ENCODE assay signal across 10 cellular contexts in the genomic region with DNA sequence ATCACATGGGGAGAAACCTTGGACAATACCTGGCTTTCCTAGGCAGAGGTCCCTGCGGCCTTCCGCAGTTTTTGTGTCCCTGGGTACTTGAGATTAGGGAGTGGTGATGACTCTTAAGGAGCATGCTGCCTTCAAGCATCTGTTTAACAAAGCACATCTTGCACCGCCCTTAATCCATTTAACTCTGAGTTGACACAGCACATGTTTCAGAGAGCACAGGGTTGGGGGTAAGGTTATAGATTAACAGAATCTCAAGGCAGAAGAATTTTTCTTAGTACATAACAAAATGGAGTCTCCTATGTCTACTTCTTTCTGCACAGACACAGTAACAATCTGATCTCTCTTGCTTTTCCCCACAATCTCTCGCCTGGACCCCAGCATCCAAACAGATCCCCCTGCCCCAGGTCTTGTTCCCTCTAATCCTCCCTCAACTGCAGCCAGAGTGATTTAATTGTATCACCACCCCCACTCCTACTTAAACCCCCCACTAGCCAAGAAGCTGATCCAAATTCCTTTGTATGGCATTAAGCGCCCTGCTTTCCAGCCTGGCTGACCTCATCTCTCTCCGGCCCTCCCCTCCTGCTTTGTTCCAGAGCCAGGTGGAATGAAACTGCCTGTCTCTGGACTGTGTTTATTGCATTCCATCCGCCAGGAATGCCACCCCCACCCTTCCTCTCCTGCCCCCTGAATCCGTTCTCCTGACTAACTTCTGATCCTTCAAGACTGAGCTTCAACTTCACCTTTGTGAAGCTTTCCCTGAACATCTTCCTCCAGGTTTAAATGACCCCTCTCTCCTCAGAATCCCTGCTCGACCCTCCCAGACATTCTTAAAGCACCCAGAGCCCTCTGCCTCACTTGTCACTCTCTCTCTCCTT. TPM values are rescaled to one million over a fixed set of nuclear protein-coding genes. Genes with fewer than 3 reads are reported as not detected.
DNase-seq lines count a peak whose midpoint lies in the region; ATAC-seq and TF ChIP-seq lines count a peak whose summit lies in the region.
"Not testable (repeated sequence)": the region's sequence is repeated elsewhere in the genome, so short reads cannot be mapped to it uniquely, and the experiment has no call there.
"Had no signal": no experiment of that assay in that cellular context is flagged by ENCODE, and none has a peak within 500 bp of the region (broad histone marks: within the 10 kb centered on the region; RNA-seq: fewer than 3 reads in every experiment).

No MANE protein-coding gene starts in this region.

- DNase-seq in G401 (ENCODE audit: low spot score): peak; percentile 97
- DNase-seq in LoVo (ENCODE audit: low spot score): peak; percentile 61
- DNase-seq in SW480 (ENCODE audit: low spot score): peak; percentile 81
- peak; percentile 56 for DNase-seq in colonic mucosa
- not testable (repeated sequence) for DNase-seq in left cardiac atrium
- peak; percentile 65 for DNase-seq in lower lobe of right lung
- peak; percentile 96 for DNase-seq in renal cortical epithelial cell (ENCODE audit: low read depth)

- H3K36me3 ChIP-seq in colonic mucosa: not testable (repeated sequence)
- H3K36me3 ChIP-seq in lower lobe of right lung: peaks cover 27% of the 10 kb centered on the region

- not testable (repeated sequence) for H3K4me1 ChIP-seq in colonic mucosa
- peaks cover 15% of the 10 kb centered on the region for H3K4me1 ChIP-seq in lower lobe of right lung

- intact Hi-C loops in colonic mucosa (cut with DNase I); lower lobe of right lung (cut with DNase I): not testable (repeated sequence)
- intact Hi-C loops in left cardiac atrium (cut with DNase I): loop anchor here in 1 of 2 donors (10.0 kb wide), 1 partner anchor 428 kb away; no protein-coding TSS in a partner anchor

- not testable (repeated sequence) for H3K27me3 ChIP-seq in colonic mucosa; lower lobe of right lung (ENCODE audit: low read depth)

- peak overlapping the region; percentile 2 for H3K27ac ChIP-seq in colonic mucosa
- peak overlapping the region; percentile 83 for H3K27ac ChIP-seq in lower lobe of right lung

- H3K9ac ChIP-seq in colonic mucosa (ENCODE audit: low read depth in 2 of 2, low read length in 2 of 2): not testable (repeated sequence)

- not testable (repeated sequence) for H3K9me3 ChIP-seq in colonic mucosa, lower lobe of right lung

- not testable (repeated sequence) for H3K4me3 ChIP-seq in colonic mucosa, lower lobe of right lung

- TF ChIP-seq CTCF in colonic mucosa (IDR thresholded peaks at IDR 0.05); lower lobe of right lung (IDR thresholded peaks at IDR 0.05): not testable (repeated sequence)

- ATAC-seq in left cardiac atrium: peak; percentile 60 to 78
- ATAC-seq in lower lobe of right lung: peak; percentile 87 to 90

- in situ Hi-C loops in G401 (cut with HindIII; ENCODE audit: low sequenced_read_pairs): not testable (repeated sequence)

RNA-seq across cellular contexts. Expression of gene MMP24OS, which starts 15.0 kb away (rescaled TPM):
- total RNA-seq in G401 (2014; rRNA removed; shearing (Covaris generic)): 8.6 and 10.7 TPM in 2 replicates
- total RNA-seq in colonic mucosa (100 to 1,000 TPM in 1 of 2 donors, 10 to 100 TPM in 1; 83.9 to 123 TPM), left cardiac atrium (10 to 100 TPM; 46.9 to 53.2 TPM), lower lobe of right lung (78.7 TPM), renal cortical epithelial cell (0.69 and 11.1 TPM in 2 replicates)

RNA-seq across cellular contexts. Expression of gene EIF6, which starts 21.6 kb away (rescaled TPM):
- 147 and 164 TPM in 2 replicates for total RNA-seq in G401 (2014; rRNA removed; shearing (Covaris generic))
- 100 to 1,000 TPM; 163 to 194 TPM for total RNA-seq in colonic mucosa
- total RNA-seq in left cardiac atrium: 10 to 100 TPM; 40.1 to 59.7 TPM
- 72.6 TPM for total RNA-seq in lower lobe of right lung
- 199 and 503 TPM in 2 replicates for total RNA-seq in renal cortical epithelial cell

RNA-seq across cellular contexts. Expression of gene FAM83C, which starts 29.3 kb away (rescaled TPM):
- total RNA-seq in G401 (2014; rRNA removed; shearing (Covaris generic)): not detected in 2 replicates
- total RNA-seq in colonic mucosa: under 1 TPM in 1 of 2 donors, not detected in 1; 0.45 TPM
- not detected for total RNA-seq in left cardiac atrium
- not detected for total RNA-seq in lower lobe of right lung
- total RNA-seq in renal cortical epithelial cell: not detected in 2 replicates
- total RNA-seq: activated CD8-positive, alpha-beta T cell treated with anti-CD3 and anti-CD28 coated beads for 36 hours; glomerular endothelial cell; GM12878 had no signal

RNA-seq across cellular contexts. Expression of gene MMP24, which starts 36.5 kb away (rescaled TPM):
- total RNA-seq in G401 (2014; rRNA removed; shearing (Covaris generic)): 113 and 118 TPM in 2 replicates
- total RNA-seq in colonic mucosa (under 1 TPM; 0.15 to 0.50 TPM), left cardiac atrium (1 to 10 TPM in 1 of 2 donors, under 1 TPM in 1; 0.85 to 1.3 TPM), lower lobe of right lung (5.3 TPM), renal cortical epithelial cell (46.4 and 64.1 TPM in 2 replicates)
- total RNA-seq: activated CD8-positive, alpha-beta T cell treated with anti-CD3 and anti-CD28 coated beads for 36 hours; GM12878 had no signal
